ENCODE assay signal across 20 cellular contexts in the genomic region with DNA sequence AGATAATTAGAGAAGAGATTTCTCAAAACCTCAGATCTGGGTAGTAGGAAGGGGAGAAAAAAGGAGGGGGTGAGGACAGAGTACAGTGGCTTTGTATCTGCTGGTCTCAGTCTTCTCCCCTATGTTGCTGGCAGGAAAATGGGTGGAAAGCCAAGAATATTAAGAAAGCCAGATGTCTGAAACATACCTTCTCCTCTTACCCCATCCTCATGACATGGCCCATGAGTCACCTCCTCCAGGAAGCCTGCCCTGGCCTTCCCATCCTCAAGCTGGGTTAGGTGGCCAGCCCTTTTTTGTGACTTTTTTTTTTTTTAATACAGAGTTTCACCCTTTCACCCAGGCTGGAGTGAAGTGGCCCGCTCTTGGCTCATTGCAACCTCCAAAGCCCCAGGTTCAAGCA.
DNase-seq lines count a peak whose midpoint lies in the region; TF ChIP-seq lines count a peak whose summit lies in the region.
"Had no signal": no experiment of that assay in that cellular context is flagged by ENCODE, and none has a peak within 500 bp of the region (broad histone marks: within the 10 kb centered on the region; RNA-seq: fewer than 3 reads in every experiment).

No MANE protein-coding gene starts in this region.

- H2BK12ac ChIP-seq in mesenchymal stem cell (ENCODE audit: low read length in 2 of 2) = no peak overlapping the region

- H3K79me1 ChIP-seq in mesenchymal stem cell (replicated peaks; ENCODE audit: low read length, poor library complexity, severe bottlenecking) = no peaks in the 10 kb centered on the region

- H2BK120ac ChIP-seq in mesenchymal stem cell (ENCODE audit: low read depth, low read length) = no peak overlapping the region

- no peak overlapping the region for H2BK15ac ChIP-seq in mesenchymal stem cell (ENCODE audit: low read depth, poor library complexity, severe bottlenecking)

- no peak overlapping the region for H3K23ac ChIP-seq in mesenchymal stem cell (ENCODE audit: low read length in 2 of 2)

- H3K14ac ChIP-seq in mesenchymal stem cell (ENCODE audit: low read length in 2 of 2) = no peak overlapping the region

- no peak overlapping the region for H3K4ac ChIP-seq in mesenchymal stem cell (ENCODE audit: low read depth in 1 of 2, low read length in 2 of 2)

- TF ChIP-seq CTCF in GM13976 (IDR thresholded peaks at IDR 0.05; ENCODE audit: borderline replicate concordance, control extremely low read depth, extremely low read depth, insufficient read depth, missing control alignments) = no peak

- H2BK5ac ChIP-seq in mesenchymal stem cell (ENCODE audit: low read depth, low read length, poor library complexity, severe bottlenecking) = no peak overlapping the region

- H3K4me3 ChIP-seq in mesenchymal stem cell (ENCODE audit: insufficient read depth in 1 of 2, low read depth in 1 of 2, low read length in 2 of 2) = no peak overlapping the region
- H3K4me3 ChIP-seq: GM12878, left lung had no signal

- H3K9me3 ChIP-seq in mesenchymal stem cell (ENCODE audit: control insufficient read depth, low read length) = no peaks in the 10 kb centered on the region
- H3K9me3 ChIP-seq: Caco-2, left lung had no signal

- H3K9ac ChIP-seq in mesenchymal stem cell (ENCODE audit: low read length) = no peak overlapping the region

- in situ Hi-C loops in GM13976 (cut with MboI; ENCODE audit: low sequenced_read_pairs, unreplicated experiment) = loop anchor here (10.0 to 25.0 kb wide), 2 partner anchors 289 to 546 kb away; no protein-coding TSS in a partner anchor

- no peak overlapping the region for H2AFZ ChIP-seq in mesenchymal stem cell (ENCODE audit: low read depth, low read length)

- H3K27me3 ChIP-seq in mesenchymal stem cell (ENCODE audit: control insufficient read depth in 1 of 2, insufficient read depth in 1 of 2, low read length in 2 of 2) = no peaks in the 10 kb centered on the region
- H3K27me3 ChIP-seq: left lung had no signal

- peaks cover 0 to 29% of the 10 kb centered on the region in 2 experiments for H3K36me3 ChIP-seq in mesenchymal stem cell (ENCODE audit: control insufficient read depth in 1 of 2, insufficient read depth in 2 of 2, low read depth in 1 of 2, low read length in 2 of 2)
- H3K36me3 ChIP-seq: left lung had no signal

- no peak overlapping the region for H4K8ac ChIP-seq in mesenchymal stem cell (ENCODE audit: low read length)

- no peak overlapping the region for H3K27ac ChIP-seq in mesenchymal stem cell (ENCODE audit: low read length, poor library complexity, severe bottlenecking)

- H3K4me1 ChIP-seq in mesenchymal stem cell (ENCODE audit: control insufficient read depth, insufficient read depth, low read depth, low read length) = peaks cover 13% of the 10 kb centered on the region

- H3K4me2 ChIP-seq in mesenchymal stem cell (ENCODE audit: low read length, poor library complexity, severe bottlenecking) = no peak overlapping the region

- no peak overlapping the region for H4K91ac ChIP-seq in mesenchymal stem cell (ENCODE audit: low read length)

- 100% methylated on average over 1 of the region's 1 CpG for WGBS in mesenchymal stem cell

- DNase-seq in CD1c-positive myeloid dendritic cell (ENCODE audit: extremely low spot score) (peak; percentile 35), MV-4-11 (lab: John Stamatoyannopoulos, UW) (peak; percentile 18), dermis blood vessel endothelial cell (peak; percentile 17), mesenchymal stem cell (peak; percentile 61), GM13976 (ENCODE audit: low spot score) (no peak), NCI-H2171 (lab: John Stamatoyannopoulos, UW) (no peak), NCI-H1105 treated with DMSO at 0.1 percent for 48 hours (lab: John Stamatoyannopoulos, UW) (no peak)
- no peak for DNase-seq in stimulated activated CD4-positive, alpha-beta T cell treated with anti-CD3 and anti-CD28 coated beads, Interleukin-4, amount 100 ng/mL, for 1 hour
- DNase-seq: activated CD8-positive, alpha-beta T cell treated with anti-CD3 and anti-CD28 coated beads, Interleukin-2, amount 10 ng/mL, durations not matched to agents 7 days and 5 days; activated naive CD8-positive, alpha-beta T cell treated with anti-CD3 and anti-CD28 coated beads, Interleukin-2, amount 10 ng/mL, durations not matched to agents 7 days and 5 days; activated T-cell treated with anti-CD3 and anti-CD28 coated beads, Interleukin-2, amount 50 U/mL, for 72 hours; Caco-2; caudate nucleus; effector CD4-positive, alpha-beta T cell; foreskin melanocyte; left lung; NCI-H1105; stimulated activated CD4-positive, alpha-beta T cell treated with anti-CD3 and anti-CD28 coated beads, Interleukin-2, amount 100 ng/mL, for 48 hours; substantia nigra had no signal

- H2AK5ac ChIP-seq in mesenchymal stem cell (ENCODE audit: low read length, severe bottlenecking) = no peak overlapping the region

- no peak overlapping the region for H3K18ac ChIP-seq in mesenchymal stem cell (ENCODE audit: low read depth in 1 of 2, low read length in 2 of 2)

Comparison
In these comparisons a context has a peak if more than half of its experiments do, and no peak if none do; other contexts are left out.
1. DNase-seq: peak in CD1c-positive myeloid dendritic cell (single experiment), MV-4-11 (single experiment), dermis blood vessel endothelial cell (single experiment) and mesenchymal stem cell (single experiment); none in GM13976 (single experiment), NCI-H2171 (single experiment), NCI-H1105 treated with DMSO at 0.1 percent for 48 hours (single experiment) and stimulated activated CD4-positive, alpha-beta T cell treated with anti-CD3 and anti-CD28 coated beads, Interleukin-4, amount 100 ng/mL, for 1 hour (single experiment).